Comparison of ENCODE assay signal across 28 cellular contexts in the genomic region with DNA sequence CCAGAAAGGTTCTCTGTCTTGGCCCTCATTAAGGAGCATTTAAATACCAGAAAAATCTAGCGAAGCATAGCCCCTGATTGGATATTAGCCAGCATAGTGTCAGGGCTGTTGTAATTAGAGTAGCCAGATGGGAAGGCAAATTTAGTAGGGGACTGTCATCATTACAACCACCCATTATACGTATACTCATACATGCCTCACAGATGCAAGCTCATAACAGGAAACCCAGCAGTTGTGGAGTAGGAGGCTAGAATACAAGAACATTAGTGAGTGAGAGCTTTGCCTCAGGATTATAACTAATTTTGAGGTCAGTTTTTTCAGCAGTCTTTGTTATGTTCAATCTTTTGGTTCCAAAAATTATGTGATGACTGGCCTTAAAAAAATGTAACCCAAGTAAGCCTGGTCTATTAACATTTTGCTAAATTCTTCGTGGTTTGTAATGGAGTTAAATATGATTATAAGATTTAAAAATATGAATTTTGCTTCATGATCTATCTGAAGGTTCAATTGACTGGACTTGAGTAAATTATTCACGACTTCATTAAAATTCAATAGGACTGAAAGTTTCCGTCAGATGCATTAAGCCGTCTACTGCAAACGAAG.
DNase-seq lines count a peak whose midpoint lies in the region; ATAC-seq, FAIRE-seq and TF ChIP-seq lines count a peak whose summit lies in the region.
"Had no signal": no experiment of that assay in that cellular context is flagged by ENCODE, and none has a peak within 500 bp of the region (broad histone marks: within the 10 kb centered on the region; RNA-seq: fewer than 3 reads in every experiment).

No MANE protein-coding gene starts in this region.

- H3K9me3 Mint-ChIP-seq in activated T-cell treated with anti-CD3 and anti-CD28 coated beads, Interleukin-2, amount 50 U/mL, for 24 hours = no peaks in the 10 kb centered on the region
- H3K9me3 Mint-ChIP-seq: activated CD4-positive, alpha-beta T cell treated with anti-CD3 and anti-CD28 coated beads, Interleukin-2, amount 10 ng/mL, durations not matched to agents 7 days and 5 days; GM23338; T-helper 1 cell treated with Interleukin-12 subunit alpha and Interleukin-12 subunit beta and Interleukin-4 antibody, amounts not matched to agents 30 μg/mL and 1 μg/mL, for 36 hours had no signal

- peak; percentile 70 for FAIRE-seq in D721Med (lab: Jason Lieb, UNC)
- FAIRE-seq: GM12891 had no signal

- peak overlapping the region; percentile 43; the same call in 1 of the 2 replicates for H3K4me2 ChIP-seq in MM.1S (ENCODE audit: low read depth, low read length)
- H3K4me2 ChIP-seq: GM23338, neural progenitor cell had no signal

- H3K9me3 ChIP-seq in MM.1S (replicated peaks; ENCODE audit: insufficient read depth, low read length) = no peaks in the 10 kb centered on the region
- H3K9me3 ChIP-seq: thyroid gland had no signal

- no peak overlapping the region for H3K9ac ChIP-seq in MM.1S (ENCODE audit: low read length)
- H3K9ac ChIP-seq: neural progenitor cell had no signal

- H3K27ac ChIP-seq in MM.1S (ENCODE audit: low read length) = no peak overlapping the region
- H3K27ac ChIP-seq: cardiac muscle cell, neural progenitor cell, skin epidermis, thyroid gland had no signal

- H2AFZ ChIP-seq in MM.1S (ENCODE audit: low read length) = no peak overlapping the region
- H2AFZ ChIP-seq: GM23338, neural progenitor cell had no signal

- H3K27me3 Mint-ChIP-seq in activated T-cell treated with anti-CD3 and anti-CD28 coated beads, Interleukin-2, amount 50 U/mL, for 24 hours = no peaks in the 10 kb centered on the region
- H3K27me3 Mint-ChIP-seq: activated CD4-positive, alpha-beta T cell treated with anti-CD3 and anti-CD28 coated beads, Interleukin-2, amount 10 ng/mL, durations not matched to agents 7 days and 5 days; progenitor cell of endocrine pancreas had no signal

- H3K36me3 ChIP-seq in MM.1S (replicated peaks; ENCODE audit: insufficient read depth, low read length) = no peaks in the 10 kb centered on the region
- H3K36me3 ChIP-seq: cardiac muscle cell, neural progenitor cell, thyroid gland had no signal

- H3K36me3 Mint-ChIP-seq in activated T-cell treated with anti-CD3 and anti-CD28 coated beads, Interleukin-2, amount 50 U/mL, for 24 hours (ENCODE audit: low read depth) = no peaks in the 10 kb centered on the region
- H3K36me3 Mint-ChIP-seq: CD4-positive, CD25-positive, alpha-beta regulatory T cell; neural progenitor cell had no signal

- no peak for TF ChIP-seq CTCF in D721Med (IDR thresholded peaks at IDR 0.05; ENCODE audit: insufficient read depth, missing control alignments)
- no peak for TF ChIP-seq CTCF in MM.1S (IDR thresholded peaks at IDR 0.05; ENCODE audit: low read length)

- no peaks in the 10 kb centered on the region for H3K27me3 ChIP-seq in MM.1S (replicated peaks; ENCODE audit: insufficient read depth, low read length)
- H3K27me3 ChIP-seq: cardiac muscle cell, neural progenitor cell, thyroid gland had no signal

- H3K4me1 Mint-ChIP-seq in activated T-cell treated with anti-CD3 and anti-CD28 coated beads, Interleukin-2, amount 50 U/mL, for 24 hours (ENCODE audit: low read depth) = no peaks in the 10 kb centered on the region
- H3K4me1 Mint-ChIP-seq: activated CD4-positive, alpha-beta T cell treated with anti-CD3 and anti-CD28 coated beads, Interleukin-2, amount 10 ng/mL, durations not matched to agents 7 days and 5 days; CD4-positive, CD25-positive, alpha-beta regulatory T cell; GM23338; neural progenitor cell had no signal

- H3K4me1 ChIP-seq in MM.1S (ENCODE audit: low read length) = peaks cover 36% of the 10 kb centered on the region
- H3K4me1 ChIP-seq: neural progenitor cell, thyroid gland had no signal

- H4K20me1 ChIP-seq in MM.1S (ENCODE audit: insufficient read depth, low read length) = no peaks in the 10 kb centered on the region

- H3F3A ChIP-seq in MM.1S (ENCODE audit: insufficient read depth, low read length) = peaks cover 13% of the 10 kb centered on the region

- ATAC-seq in SK-N-SH treated with all-trans-retinoic acid at 6 μM for 48 hours (peak; percentile 85), HG03342 (IDR thresholded peaks at IDR 0.05; ENCODE audit: unreplicated experiment) (no peak), GM21529 (IDR thresholded peaks at IDR 0.05; ENCODE audit: unreplicated experiment) (no peak)
- ATAC-seq: GM23338, left ventricle myocardium superior had no signal

- DNase-seq in D721Med (ENCODE audit: insufficient read length, low spot score) (no peak), MM.1S (no peak), fibroblast of peridontal ligament (ENCODE audit: extremely low read depth) (peak; percentile 51), NOMO-1 treated with dmso at 0.1 percent for 144 hours (lab: John Stamatoyannopoulos, UW; ENCODE audit: unreplicated experiment) (no peak)
- no peak for DNase-seq in activated T-cell treated with anti-CD3 and anti-CD28 coated beads, Interleukin-2, amount 50 U/mL, for 24 hours
- DNase-seq: activated CD4-positive, alpha-beta T cell treated with anti-CD3 and anti-CD28 coated beads, Interleukin-2, amount 10 ng/mL, durations not matched to agents 7 days and 5 days; activated effector memory CD4-positive, alpha-beta T cell treated with anti-CD3 and anti-CD28 coated beads, Interleukin-2, amount 50 U/mL, for 16 hours; CD4-positive, CD25-positive, alpha-beta regulatory T cell; DMS153; left ventricle myocardium superior; midbrain; MV-4-11; NCI-H1930; NCI-H510A treated with DMSO at 0.1 percent for 48 hours; SHP77; stimulated activated CD4-positive, alpha-beta T cell treated with anti-CD3 and anti-CD28 coated beads, Interleukin-2, amount 100 ng/mL, for 24 hours; stimulated activated naive CD4-positive, alpha-beta T cell; thyroid gland had no signal

- no peak overlapping the region for H3K27ac Mint-ChIP-seq in activated T-cell treated with anti-CD3 and anti-CD28 coated beads, Interleukin-2, amount 50 U/mL, for 24 hours
- H3K27ac Mint-ChIP-seq: activated CD4-positive, alpha-beta T cell treated with anti-CD3 and anti-CD28 coated beads, Interleukin-2, amount 10 ng/mL, durations not matched to agents 7 days and 5 days; CD4-positive, CD25-positive, alpha-beta regulatory T cell; GM23338; neural progenitor cell; progenitor cell of endocrine pancreas; T-helper 1 cell treated with Interleukin-12 subunit alpha and Interleukin-12 subunit beta and Interleukin-4 antibody, amounts not matched to agents 30 μg/mL and 1 μg/mL, for 36 hours had no signal

- H3K4me3 Mint-ChIP-seq in activated T-cell treated with anti-CD3 and anti-CD28 coated beads, Interleukin-2, amount 50 U/mL, for 24 hours = no peak overlapping the region
- H3K4me3 Mint-ChIP-seq: activated CD4-positive, alpha-beta T cell treated with anti-CD3 and anti-CD28 coated beads, Interleukin-2, amount 10 ng/mL, durations not matched to agents 7 days and 5 days; CD4-positive, CD25-positive, alpha-beta regulatory T cell; GM23338; T-helper 1 cell treated with Interleukin-12 subunit alpha and Interleukin-12 subunit beta and Interleukin-4 antibody, amounts not matched to agents 30 μg/mL and 1 μg/mL, for 36 hours had no signal

- no peak overlapping the region for H3K4me3 ChIP-seq in MM.1S (ENCODE audit: low read length)
- H3K4me3 ChIP-seq: cardiac muscle cell, GM23338, neural progenitor cell, skin epidermis, thyroid gland had no signal

- no peaks in the 10 kb centered on the region for H3K79me2 ChIP-seq in MM.1S (ENCODE audit: low read length)

- H3K9me2 ChIP-seq in MM.1S (replicated peaks; ENCODE audit: insufficient read depth, low read length) = no peaks in the 10 kb centered on the region

TF ChIP-seq in SK-N-SH treated with all-trans-retinoic acid at 6 μM for 48 hours, 23 proteins besides CTCF, POLR2A, EP300 and RAD21 (continues in another document):
- TF ChIP-seq, protein P1, sequence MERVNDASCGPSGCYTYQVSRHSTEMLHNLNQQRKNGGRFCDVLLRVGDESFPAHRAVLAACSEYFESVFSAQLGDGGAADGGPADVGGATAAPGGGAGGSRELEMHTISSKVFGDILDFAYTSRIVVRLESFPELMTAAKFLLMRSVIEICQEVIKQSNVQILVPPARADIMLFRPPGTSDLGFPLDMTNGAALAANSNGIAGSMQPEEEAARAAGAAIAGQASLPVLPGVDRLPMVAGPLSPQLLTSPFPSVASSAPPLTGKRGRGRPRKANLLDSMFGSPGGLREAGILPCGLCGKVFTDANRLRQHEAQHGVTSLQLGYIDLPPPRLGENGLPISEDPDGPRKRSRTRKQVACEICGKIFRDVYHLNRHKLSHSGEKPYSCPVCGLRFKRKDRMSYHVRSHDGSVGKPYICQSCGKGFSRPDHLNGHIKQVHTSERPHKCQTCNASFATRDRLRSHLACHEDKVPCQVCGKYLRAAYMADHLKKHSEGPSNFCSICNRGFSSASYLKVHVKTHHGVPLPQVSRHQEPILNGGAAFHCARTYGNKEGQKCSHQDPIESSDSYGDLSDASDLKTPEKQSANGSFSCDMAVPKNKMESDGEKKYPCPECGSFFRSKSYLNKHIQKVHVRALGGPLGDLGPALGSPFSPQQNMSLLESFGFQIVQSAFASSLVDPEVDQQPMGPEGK (CRISPR knock-in tag; IDR thresholded peaks at IDR 0.05; ENCODE audit: borderline replicate concordance) = peak; percentile 77; the same call in 1 of the 2 replicates
- TF ChIP-seq RARB (CRISPR knock-in tag; IDR thresholded peaks at IDR 0.05) (no peak; the same call in 1 of the 2 replicates), ISL1 (CRISPR knock-in tag; IDR thresholded peaks at IDR 0.05) (peak; percentile 87), ZC3H10 (CRISPR knock-in tag; IDR thresholded peaks at IDR 0.05) (peak; percentile 53; the same call in 1 of the 2 replicates), SNAI2 (CRISPR knock-in tag; IDR thresholded peaks at IDR 0.05) (no peak), OSR1 (CRISPR knock-in tag; IDR thresholded peaks at IDR 0.05) (no peak)
